Comparison of ENCODE assay signal across 8 cellular contexts in genomic region chr1:27568247-27569087, GRCh38. TPM values are rescaled to one million over a fixed set of nuclear protein-coding genes. Genes with fewer than 3 reads are reported as not detected.
A peak's percentile ranks its signal among the peaks of the same experiment; 100 is the strongest.
DNase-seq lines count a peak whose midpoint lies in the region; ATAC-seq and TF ChIP-seq lines count a peak whose summit lies in the region.

No MANE protein-coding gene starts in this region.

- H3K9me3 ChIP-seq in ovary (no peaks in the 10 kb centered on the region), tibial artery (no peaks in the 10 kb centered on the region)

- H3K27me3 Mint-ChIP-seq in activated naive CD4-positive, alpha-beta T cell treated with anti-CD3 and anti-CD28 coated beads for 36 hours (ENCODE audit: low read depth) = no peaks in the 10 kb centered on the region

- CTCF ChIA-PET in activated naive CD4-positive, alpha-beta T cell treated with anti-CD3 and anti-CD28 coated beads for 36 hours (lab: Charles Lee) = interaction anchor here (0.6 to 8.1 kb wide), 17 partner anchors 9 to 153 kb away, joined by 3 to 93 read pairs (median 4); partner anchors contain the start of genes AHDC1 and IFI6

- H3K9me3 Mint-ChIP-seq in activated naive CD4-positive, alpha-beta T cell treated with anti-CD3 and anti-CD28 coated beads for 36 hours = no peaks in the 10 kb centered on the region

- H3K4me1 Mint-ChIP-seq in activated naive CD4-positive, alpha-beta T cell treated with anti-CD3 and anti-CD28 coated beads for 36 hours (ENCODE audit: low read depth) = peaks cover 13% of the 10 kb centered on the region

- peak overlapping the region; percentile 63 for H3K4me3 Mint-ChIP-seq in activated naive CD4-positive, alpha-beta T cell treated with anti-CD3 and anti-CD28 coated beads for 36 hours

- intact Hi-C loops in activated naive CD4-positive, alpha-beta T cell treated with anti-CD3 and anti-CD28 coated beads for 36 hours (cut with micrococcal nuclease) = loop anchor here (1.0 kb wide), 3 partner anchors 38 to 95 kb away; no protein-coding TSS in a partner anchor
- intact Hi-C loops in ovary (cut with DNase I) (loop anchor here in 1 of 4 donors (5.0 kb wide), 1 partner anchor 34 kb away; the partner anchor contains the start of gene AHDC1), tibial artery (cut with DNase I; ENCODE audit: low total_unique reads) (loop anchor here (2.0 kb wide), 1 partner anchor 34 kb away; no protein-coding TSS in a partner anchor)

- peak; percentile 54 for TF ChIP-seq EP300 in ovary (IDR thresholded peaks at IDR 0.05)

- TF ChIP-seq POLR2A in ovary (IDR thresholded peaks at IDR 0.05) = no peak

- H3K4me3 ChIP-seq in ovary (peak overlapping the region; percentile 34), tibial artery (peak overlapping the region; percentile 43 to 53)

- ATAC-seq in GM21526 (IDR thresholded peaks at IDR 0.05; ENCODE audit: low FRiP score, unreplicated experiment) = peak; percentile 77

- peak; percentile 72 to 94 (median 83) for TF ChIP-seq CTCF in ovary (IDR thresholded peaks at IDR 0.05)
- TF ChIP-seq CTCF in tibial artery (IDR thresholded peaks at IDR 0.05) = peak; percentile 70 to 73

- H3K27ac Mint-ChIP-seq in activated naive CD4-positive, alpha-beta T cell treated with anti-CD3 and anti-CD28 coated beads for 36 hours = no peak overlapping the region

- DNase-seq in DMS 273 treated with DMSO at 0.1 percent for 48 hours (lab: John Stamatoyannopoulos, UW) = peak; percentile 62
- DNase-seq in HuH-7 (ENCODE audit: low spot score) = peak; percentile 98
- DNase-seq in SIG-M5 treated with dmso at 0.1 percent for 504 hours (lab: John Stamatoyannopoulos, UW; ENCODE audit: unreplicated experiment) = peak; percentile 86
- peak; percentile 96 for DNase-seq in activated naive CD4-positive, alpha-beta T cell treated with anti-CD3 and anti-CD28 coated beads for 36 hours
- DNase-seq in germinal center (ENCODE audit: low spot score) = peak; percentile 96
- DNase-seq in ovary = peak; percentile 96 to 98 (median 96)
- DNase-seq in tibial artery = peak; percentile 96 to 99

- 3 to 4% (median 3%) methylated on average over 30 to 66 of the region's 66 CpGs for WGBS in ovary, 3 donors

- H3K27ac ChIP-seq in ovary = peak overlapping the region; percentile 88 to 89
- H3K27ac ChIP-seq in tibial artery = peak overlapping the region; percentile 97 to 99

- H3K27me3 ChIP-seq in ovary (no peaks in the 10 kb centered on the region), tibial artery (no peaks in the 10 kb centered on the region)

- H3K36me3 ChIP-seq in ovary (no peaks in the 10 kb centered on the region), tibial artery (no peaks in the 10 kb centered on the region)

- H3K36me3 Mint-ChIP-seq in activated naive CD4-positive, alpha-beta T cell treated with anti-CD3 and anti-CD28 coated beads for 36 hours (ENCODE audit: low read depth) = no peaks in the 10 kb centered on the region

- H3K4me1 ChIP-seq in ovary (ENCODE audit: insufficient read depth) (peaks cover 70% of the 10 kb centered on the region), tibial artery (peaks cover 33 to 98% (median 97%) of the 10 kb centered on the region in 4 donors)

RNA-seq across cellular contexts. Expression of gene AHDC1, which starts 35.5 kb away (rescaled TPM):
- 10 to 100 TPM in 1 of 2 experiments, 1 to 10 TPM in 1; 7.7 to 10.1 TPM for total RNA-seq in activated naive CD4-positive, alpha-beta T cell treated with anti-CD3 and anti-CD28 coated beads for 36 hours
- total RNA-seq in ovary = 100 to 1,000 TPM in 3 of 7 donors, 10 to 100 TPM in 4; 11.3 to 159 (median 91.2) TPM
- polyA plus RNA-seq in ovary = 10 to 100 TPM; 11.2 to 33.2 TPM

Comparison
In these comparisons a context has a peak if more than half of its experiments do, and no peak if none do; other contexts are left out.
1. Peak in every context shown above with its lines: DNase-seq, ATAC-seq, H3K4me3 ChIP-seq and H3K27ac ChIP-seq.